12 cellular contexts compared by ENCODE assay signal in genomic region chr5:124867064-124867707, GRCh38.
A peak's percentile ranks its signal among the peaks of the same experiment; 100 is the strongest.
DNase-seq lines count a peak whose midpoint lies in the region; ATAC-seq lines count a peak whose summit lies in the region.
"Had no signal": no experiment of that assay in that cellular context is flagged by ENCODE, and none has a peak within 500 bp of the region (broad histone marks: within the 10 kb centered on the region; RNA-seq: fewer than 3 reads in every experiment).

No MANE protein-coding gene starts in this region.

- peak overlapping the region; percentile 38 to 84 (median 81) for H3K27ac Mint-ChIP-seq in immature natural killer cell
- H3K27ac Mint-ChIP-seq in stimulated activated memory B cell treated with anti-CD40 and anti-IgM and Interleukin-4, amounts not matched to agents 10 μg/mL and 1 μg/mL and 100 μg/mL, for 72 hours, result no peak overlapping the region
- H3K27ac Mint-ChIP-seq: activated T-helper 1 cell treated with anti-CD3 and anti-CD28 coated beads, Interleukin-12 subunit alpha, Interleukin-12 subunit beta, Interleukin-2, Interleukin-4 antibody, amounts not matched to agents 30 ng/mL and 10 ng/mL and 1 ng/mL, durations not matched to agents 14 hours and 24 hours and 36 hours had no signal

- peak overlapping the region; percentile 59 to 82 (median 76) for H3K4me3 Mint-ChIP-seq in immature natural killer cell
- H3K4me3 Mint-ChIP-seq in stimulated activated memory B cell treated with anti-CD40 and anti-IgM and Interleukin-4, amounts not matched to agents 10 μg/mL and 1 μg/mL and 100 μg/mL, for 72 hours, result no peak overlapping the region
- H3K4me3 Mint-ChIP-seq: activated T-helper 1 cell treated with anti-CD3 and anti-CD28 coated beads, Interleukin-12 subunit alpha, Interleukin-12 subunit beta, Interleukin-2, Interleukin-4 antibody, amounts not matched to agents 30 ng/mL and 10 ng/mL and 1 ng/mL, durations not matched to agents 14 hours and 24 hours and 36 hours had no signal

- no peak for ATAC-seq in GM21717 (IDR thresholded peaks at IDR 0.05; ENCODE audit: unreplicated experiment)
- ATAC-seq in stimulated activated memory B cell treated with anti-CD40 and anti-IgM and Interleukin-4, amounts not matched to agents 10 μg/mL and 1 μg/mL and 100 μg/mL, for 72 hours, result no peak

- no peaks in the 10 kb centered on the region for H3K9me3 Mint-ChIP-seq in immature natural killer cell
- H3K9me3 Mint-ChIP-seq in stimulated activated memory B cell treated with anti-CD40 and anti-IgM and Interleukin-4, amounts not matched to agents 10 μg/mL and 1 μg/mL and 100 μg/mL, for 72 hours, result no peaks in the 10 kb centered on the region
- H3K9me3 Mint-ChIP-seq: activated T-helper 1 cell treated with anti-CD3 and anti-CD28 coated beads, Interleukin-12 subunit alpha, Interleukin-12 subunit beta, Interleukin-2, Interleukin-4 antibody, amounts not matched to agents 30 ng/mL and 10 ng/mL and 1 ng/mL, durations not matched to agents 14 hours and 24 hours and 36 hours had no signal

- H3K4me1 Mint-ChIP-seq in immature natural killer cell, result peaks cover 38 to 51% of the 10 kb centered on the region in 2 donors
- H3K4me1 Mint-ChIP-seq in stimulated activated memory B cell treated with anti-CD40 and anti-IgM and Interleukin-4, amounts not matched to agents 10 μg/mL and 1 μg/mL and 100 μg/mL, for 72 hours, result peaks cover 9% of the 10 kb centered on the region

- DNase-seq in H4 (ENCODE audit: low spot score) (peak; percentile 78), amniotic epithelial cell (ENCODE audit: low read depth) (peak; percentile 80), immature natural killer cell (peak; percentile 62 to 72 (median 64)), stromal cell of bone marrow (ENCODE audit: low read depth) (peak; percentile 58), GM19240 (ENCODE audit: insufficient read length, low spot score) (no peak)
- DNase-seq: DMS79, dorsolateral prefrontal cortex, NCI-H187 treated with DMSO at 0.1 percent for 48 hours, stomach had no signal

- no peaks in the 10 kb centered on the region for H3K36me3 Mint-ChIP-seq in immature natural killer cell
- H3K36me3 Mint-ChIP-seq in stimulated activated memory B cell treated with anti-CD40 and anti-IgM and Interleukin-4, amounts not matched to agents 10 μg/mL and 1 μg/mL and 100 μg/mL, for 72 hours, result no peaks in the 10 kb centered on the region

- peaks cover 0 to 12% (median 6%) of the 10 kb centered on the region in 3 donors for H3K27me3 Mint-ChIP-seq in immature natural killer cell (ENCODE audit: low read depth in 3 of 3)
- H3K27me3 Mint-ChIP-seq in stimulated activated memory B cell treated with anti-CD40 and anti-IgM and Interleukin-4, amounts not matched to agents 10 μg/mL and 1 μg/mL and 100 μg/mL, for 72 hours, result no peaks in the 10 kb centered on the region
